In the genomic region with DNA sequence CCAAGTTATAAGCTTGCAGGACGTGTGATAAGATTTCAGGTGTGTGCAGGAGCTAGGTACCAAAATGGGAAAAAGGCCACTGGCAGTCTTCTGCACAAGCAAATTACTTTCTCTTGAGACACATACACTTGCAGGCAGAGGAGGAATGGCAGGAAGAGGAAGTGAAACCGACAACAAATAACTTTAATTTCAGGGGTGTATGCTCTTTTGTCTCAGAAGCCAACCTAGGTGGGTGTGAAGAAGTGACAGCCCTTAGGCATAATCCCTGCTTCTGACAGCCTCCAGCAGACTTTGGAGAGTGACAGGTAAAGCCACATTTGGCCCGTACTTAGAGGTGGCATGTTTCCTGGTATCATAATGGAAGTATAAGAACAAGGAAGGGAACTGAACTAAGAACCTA, we compare ENCODE assay signal across 9 cellular contexts.
A peak's percentile ranks its signal among the peaks of the same experiment; 100 is the strongest.
DNase-seq lines count a peak whose midpoint lies in the region; ATAC-seq and TF ChIP-seq lines count a peak whose summit lies in the region.
"Had no signal": no experiment of that assay in that cellular context is flagged by ENCODE, and none has a peak within 500 bp of the region (broad histone marks: within the 10 kb centered on the region; RNA-seq: fewer than 3 reads in every experiment).

No MANE protein-coding gene starts in this region.

- H3K9me3 ChIP-seq in upper lobe of right lung = no peaks in the 10 kb centered on the region
- H3K9me3 ChIP-seq: SK-N-SH had no signal

- H3K9me3 Mint-ChIP-seq in activated naive CD4-positive, alpha-beta T cell treated with anti-CD3 and anti-CD28 coated beads for 36 hours = no peaks in the 10 kb centered on the region
- H3K9me3 Mint-ChIP-seq in activated B cell treated with CpG ODN at 0.5 μM for 24 hours = no peaks in the 10 kb centered on the region

- no peaks in the 10 kb centered on the region for H3K27me3 Mint-ChIP-seq in activated naive CD4-positive, alpha-beta T cell treated with anti-CD3 and anti-CD28 coated beads for 36 hours (ENCODE audit: low read depth)
- no peaks in the 10 kb centered on the region for H3K27me3 Mint-ChIP-seq in activated B cell treated with CpG ODN at 0.5 μM for 24 hours

- H3K4me1 Mint-ChIP-seq in activated naive CD4-positive, alpha-beta T cell treated with anti-CD3 and anti-CD28 coated beads for 36 hours (ENCODE audit: low read depth) = peaks cover 81% of the 10 kb centered on the region
- peaks cover 49% of the 10 kb centered on the region for H3K4me1 Mint-ChIP-seq in activated B cell treated with CpG ODN at 0.5 μM for 24 hours

- peak overlapping the region; percentile 77 for H3K27ac Mint-ChIP-seq in activated naive CD4-positive, alpha-beta T cell treated with anti-CD3 and anti-CD28 coated beads for 36 hours
- peak overlapping the region; percentile 73 for H3K27ac Mint-ChIP-seq in activated B cell treated with CpG ODN at 0.5 μM for 24 hours

- TF ChIP-seq CTCF in activated B cell treated with CpG ODN at 0.5 μM for 24 hours (IDR thresholded peaks at IDR 0.05) (no peak), upper lobe of right lung (IDR thresholded peaks at IDR 0.05) (no peak)

- intact Hi-C loops in activated naive CD4-positive, alpha-beta T cell treated with anti-CD3 and anti-CD28 coated beads for 36 hours (cut with micrococcal nuclease) = loop anchor here (2.0 kb wide), 1 partner anchor 18 kb away; no protein-coding TSS in a partner anchor
- intact Hi-C loops in activated B cell treated with CpG ODN at 0.5 μM for 24 hours (cut with micrococcal nuclease) = loop anchor here (1.0 to 2.0 kb wide), 6 partner anchors 26 to 319 kb away; a partner anchor contains a TSS
- intact Hi-C loops in upper lobe of right lung (cut with DNase I) = no loop called here

- no peaks in the 10 kb centered on the region for H3K36me3 ChIP-seq in upper lobe of right lung

- ATAC-seq in HG03095 (IDR thresholded peaks at IDR 0.05; ENCODE audit: unreplicated experiment) = peak; percentile 97
- ATAC-seq in activated B cell treated with CpG ODN at 0.5 μM for 24 hours (ENCODE audit: low read depth) = peak; percentile 94
- peak; percentile 56 for ATAC-seq in upper lobe of right lung

- DNase-seq in activated naive CD4-positive, alpha-beta T cell treated with anti-CD3 and anti-CD28 coated beads for 36 hours = peak; percentile 33
- DNase-seq in activated naive CD4-positive, alpha-beta T cell (lab: John Stamatoyannopoulos, UW) = no peak
- DNase-seq in activated B cell treated with CpG ODN at 0.5 μM for 24 hours (no peak), upper lobe of right lung (no peak), HCEC 1CT (no peak)
- DNase-seq in stimulated activated CD4-positive, alpha-beta T cell treated with anti-CD3 and anti-CD28 coated beads, Interleukin-2, amount 100 ng/mL, for 24 hours = no peak
- no peak for DNase-seq in stimulated activated CD4-positive, alpha-beta T cell treated with anti-CD3 and anti-CD28 coated beads, Interleukin-4, amount 100 ng/mL, for 24 hours
- DNase-seq: SK-N-SH had no signal

- H3K27ac ChIP-seq in upper lobe of right lung = peak overlapping the region; percentile 3

- no peaks in the 10 kb centered on the region for H3K27me3 ChIP-seq in upper lobe of right lung

- CTCF ChIA-PET in activated naive CD4-positive, alpha-beta T cell treated with anti-CD3 and anti-CD28 coated beads for 36 hours (lab: Charles Lee) = interaction anchor here (1.2 to 3.1 kb wide), 3 partner anchors 11 to 269 kb away, joined by 3 to 24 read pairs (median 3); no protein-coding TSS in a partner anchor
- CTCF ChIA-PET in activated B cell treated with CpG ODN at 0.5 μM for 24 hours (lab: Charles Lee) = interaction anchor here (2.1 kb wide), 1 partner anchor 14 kb away, joined by 8 read pairs; no protein-coding TSS in a partner anchor

- H3K4me3 Mint-ChIP-seq in activated naive CD4-positive, alpha-beta T cell treated with anti-CD3 and anti-CD28 coated beads for 36 hours = peak overlapping the region; percentile 0
- H3K4me3 Mint-ChIP-seq in activated B cell treated with CpG ODN at 0.5 μM for 24 hours = peak overlapping the region; percentile 55

- H3K36me3 Mint-ChIP-seq in activated naive CD4-positive, alpha-beta T cell treated with anti-CD3 and anti-CD28 coated beads for 36 hours (ENCODE audit: low read depth) = peaks cover 44% of the 10 kb centered on the region
- H3K36me3 Mint-ChIP-seq in activated B cell treated with CpG ODN at 0.5 μM for 24 hours (ENCODE audit: low read depth) = peaks cover 5% of the 10 kb centered on the region

- POLR2A ChIA-PET in activated B cell treated with CpG ODN at 0.5 μM for 24 hours (lab: Charles Lee) = interaction anchor here (0.6 to 1.5 kb wide), 3 partner anchors 10 to 91 kb away, joined by 3 to 7 read pairs (median 3); no protein-coding TSS in a partner anchor

- no peak overlapping the region for H3K4me3 ChIP-seq in upper lobe of right lung

- peaks cover 32% of the 10 kb centered on the region for H3K4me1 ChIP-seq in upper lobe of right lung
